ENCODE assay signal across 11 cellular contexts in genomic region chr4:51853027-51853682, GRCh38. TPM values are rescaled to one million over a fixed set of nuclear protein-coding genes. Genes with fewer than 3 reads are reported as not detected.
A peak's percentile ranks its signal among the peaks of the same experiment; 100 is the strongest.
DNase-seq lines count a peak whose midpoint lies in the region; ATAC-seq and TF ChIP-seq lines count a peak whose summit lies in the region.
"Had no signal": no experiment of that assay in that cellular context is flagged by ENCODE, and none has a peak within 500 bp of the region (broad histone marks: within the 10 kb centered on the region; RNA-seq: fewer than 3 reads in every experiment).

No MANE protein-coding gene starts in this region.

- no peak for TF ChIP-seq EP300 in SK-N-SH (IDR thresholded peaks at IDR 0.05; ENCODE audit: borderline replicate concordance in 1 of 2, low read depth in 1 of 2, low read length in 1 of 2)

- peaks cover 93% of the 10 kb centered on the region for H4K20me1 ChIP-seq in SK-N-SH (ENCODE audit: insufficient read depth)

- H3K36me3 ChIP-seq in SK-N-SH (replicated peaks in 1 of 2; ENCODE audit: control insufficient read depth in 1 of 2, insufficient read depth in 2 of 2, low read length in 1 of 2) = peaks cover 6 to 19% of the 10 kb centered on the region in 2 experiments
- H3K36me3 ChIP-seq in brain microvascular endothelial cell (replicated peaks) = peaks cover 6% of the 10 kb centered on the region

- TF ChIP-seq CTCF in SK-N-SH (IDR thresholded peaks at IDR 0.05) (no peak), brain microvascular endothelial cell (IDR thresholded peaks at IDR 0.05; ENCODE audit: low read depth, low read length, missing control alignments) (no peak)

- H3K79me2 ChIP-seq in SK-N-SH (ENCODE audit: insufficient read depth) = peaks cover 100% of the 10 kb centered on the region

- peak overlapping the region in 1 of 2 experiments; percentile 39; a peak in 1 of 4 replicates for H3K27ac ChIP-seq in SK-N-SH (ENCODE audit: low read depth in 2 of 2, low read length in 1 of 2)
- H3K27ac ChIP-seq in brain microvascular endothelial cell = peak overlapping the region; percentile 2
- H3K27ac ChIP-seq in substantia nigra (ENCODE audit: low read depth, low read length, poor library complexity, severe bottlenecking) = peak overlapping the region; percentile 23

- no peak overlapping the region for H3K9ac ChIP-seq in SK-N-SH

- POLR2A ChIA-PET in SK-N-SH (lab: Yijun Ruan, JAX) = no interaction called here

- H3K27me3 ChIP-seq in SK-N-SH (ENCODE audit: insufficient read depth) (no peaks in the 10 kb centered on the region), brain microvascular endothelial cell (replicated peaks) (no peaks in the 10 kb centered on the region)
- H3K27me3 ChIP-seq: esophagus squamous epithelium had no signal

- no peak overlapping the region for H2AFZ ChIP-seq in SK-N-SH (ENCODE audit: low read depth)

- H3K4me2 ChIP-seq in SK-N-SH = 0 out of 2 replicates have a peak overlapping the region, but pooled peaks have one; percentile 10

- ATAC-seq in SK-N-SH treated with all-trans-retinoic acid at 6 μM for 48 hours (no peak; the same call in 2 of the 3 replicates), left colon (peak; percentile 95)

- intact Hi-C loops in left colon (cut with DNase I, micrococcal nuclease) = no loop called here

- H3K9me2 ChIP-seq in SK-N-SH = no peaks in the 10 kb centered on the region

- H3K4me3 ChIP-seq in SK-N-SH (ENCODE audit: low read depth in 2 of 2, low read length in 1 of 2) (no peak overlapping the region), brain microvascular endothelial cell (ENCODE audit: low read depth, low read length) (no peak overlapping the region)
- H3K4me3 ChIP-seq: esophagus squamous epithelium had no signal

- no peaks in the 10 kb centered on the region for H3F3A ChIP-seq in SK-N-SH (replicated peaks; ENCODE audit: insufficient read depth)

- DNase-seq in SK-N-SH (no peak), brain microvascular endothelial cell (no peak), left colon (no peak), substantia nigra (lab: John Stamatoyannopoulos, UW) (peak in 3 of 49 donors; percentile 11 to 25 (median 11)), germinal center (ENCODE audit: low spot score) (no peak), EL (no peak)
- no peak for DNase-seq in activated CD8-positive, alpha-beta memory T cell treated with anti-CD3 and anti-CD28 coated beads for 24 hours
- DNase-seq: activated naive CD4-positive, alpha-beta T cell treated with anti-CD3 and anti-CD28 coated beads, Interleukin-2, amount 10 ng/mL, durations not matched to agents 7 days and 5 days; esophagus squamous epithelium; stimulated activated CD4-positive, alpha-beta T cell treated with anti-CD3 and anti-CD28 coated beads, Interleukin-2, amount 100 ng/mL, for 48 hours had no signal

- CTCF ChIA-PET in SK-N-SH (lab: Yijun Ruan, JAX) = interaction anchor here (1.0 kb wide), 1 partner anchor 12 kb away, joined by 3 read pairs; no protein-coding TSS in a partner anchor

- 93% methylated on average over 3 of the region's 6 CpGs for WGBS in SK-N-SH (ENCODE audit: low lambda C conversion rate)

- H3K4me1 ChIP-seq in SK-N-SH (ENCODE audit: control insufficient read depth in 1 of 2, insufficient read depth in 2 of 2, low read depth in 1 of 2, low read length in 1 of 2) = peaks cover 5 to 23% of the 10 kb centered on the region in 2 experiments; a peak in 2 of 4 replicates

- TF ChIP-seq RAD21 in SK-N-SH (IDR thresholded peaks at IDR 0.05; ENCODE audit: low read length) = no peak

- in situ Hi-C loops in brain microvascular endothelial cell (cut with HindIII; ENCODE audit: low pct_ligation_motif_present, low sequenced_read_pairs) = no loop called here

- no peaks in the 10 kb centered on the region for H3K9me3 ChIP-seq in SK-N-SH
- H3K9me3 ChIP-seq: esophagus squamous epithelium had no signal

TF ChIP-seq in SK-N-SH, 30 proteins besides CTCF, POLR2A, EP300 and RAD21 (continues in another document):
- TF ChIP-seq JUND (IDR thresholded peaks at IDR 0.05) (no peak), MAX (IDR thresholded peaks at IDR 0.05; ENCODE audit: low read depth) (no peak), RFX5 (IDR thresholded peaks at IDR 0.05; ENCODE audit: low read length) (no peak), MEF2A (IDR thresholded peaks at IDR 0.05; ENCODE audit: borderline replicate concordance, low read depth) (no peak), TEAD4 (IDR thresholded peaks at IDR 0.05; ENCODE audit: borderline replicate concordance, insufficient read depth) (no peak), MXI1 (IDR thresholded peaks at IDR 0.05; ENCODE audit: low read depth, low read length) (no peak), FOXM1 (IDR thresholded peaks at IDR 0.05; ENCODE audit: low read depth) (no peak), SMC3 (IDR thresholded peaks at IDR 0.05; ENCODE audit: low read depth, low read length) (no peak), RCOR1 (IDR thresholded peaks at IDR 0.05; ENCODE audit: low read length) (no peak), RXRA (IDR thresholded peaks at IDR 0.05; ENCODE audit: borderline replicate concordance, low read depth) (no peak)

TF ChIP-seq in SK-N-SH treated with all-trans-retinoic acid at 6 μM for 48 hours, 23 proteins besides CTCF, POLR2A, EP300 and RAD21:
- TF ChIP-seq TOX (CRISPR knock-in tag; IDR thresholded peaks at IDR 0.05; ENCODE audit: borderline replicate concordance) = no peak
- no peak for TF ChIP-seq ZFP3 (CRISPR knock-in tag; IDR thresholded peaks at IDR 0.05)
- no peak for TF ChIP-seq GLIS3 (CRISPR knock-in tag; IDR thresholded peaks at IDR 0.05)
- TF ChIP-seq POU6F1 (CRISPR knock-in tag; IDR thresholded peaks at IDR 0.05; ENCODE audit: borderline replicate concordance, low read depth) = no peak
- no peak for TF ChIP-seq ZNF565 (CRISPR knock-in tag; conservative IDR thresholded peaks at IDR 0.05; ENCODE audit: low read depth)

RNA-seq across cellular contexts. Expression of gene DCUN1D4, which starts 10.2 kb away (rescaled TPM):
- polyA plus RNA-seq in SK-N-SH (2012; rRNA removed) = 42.9 and 52.8 TPM in 2 replicates
- polyA plus RNA-seq in SK-N-SH (2012; cell fraction: cytosol; rRNA removed) = 29.1 and 30.1 TPM in 2 replicates
- polyA plus RNA-seq in SK-N-SH (2012; cell fraction: nucleus; rRNA removed) = 237 and 252 TPM in 2 replicates
- 10 to 100 TPM; 29.7 to 37.5 TPM for total RNA-seq in left colon
